8 cellular contexts compared by ENCODE assay signal in the genomic region with DNA sequence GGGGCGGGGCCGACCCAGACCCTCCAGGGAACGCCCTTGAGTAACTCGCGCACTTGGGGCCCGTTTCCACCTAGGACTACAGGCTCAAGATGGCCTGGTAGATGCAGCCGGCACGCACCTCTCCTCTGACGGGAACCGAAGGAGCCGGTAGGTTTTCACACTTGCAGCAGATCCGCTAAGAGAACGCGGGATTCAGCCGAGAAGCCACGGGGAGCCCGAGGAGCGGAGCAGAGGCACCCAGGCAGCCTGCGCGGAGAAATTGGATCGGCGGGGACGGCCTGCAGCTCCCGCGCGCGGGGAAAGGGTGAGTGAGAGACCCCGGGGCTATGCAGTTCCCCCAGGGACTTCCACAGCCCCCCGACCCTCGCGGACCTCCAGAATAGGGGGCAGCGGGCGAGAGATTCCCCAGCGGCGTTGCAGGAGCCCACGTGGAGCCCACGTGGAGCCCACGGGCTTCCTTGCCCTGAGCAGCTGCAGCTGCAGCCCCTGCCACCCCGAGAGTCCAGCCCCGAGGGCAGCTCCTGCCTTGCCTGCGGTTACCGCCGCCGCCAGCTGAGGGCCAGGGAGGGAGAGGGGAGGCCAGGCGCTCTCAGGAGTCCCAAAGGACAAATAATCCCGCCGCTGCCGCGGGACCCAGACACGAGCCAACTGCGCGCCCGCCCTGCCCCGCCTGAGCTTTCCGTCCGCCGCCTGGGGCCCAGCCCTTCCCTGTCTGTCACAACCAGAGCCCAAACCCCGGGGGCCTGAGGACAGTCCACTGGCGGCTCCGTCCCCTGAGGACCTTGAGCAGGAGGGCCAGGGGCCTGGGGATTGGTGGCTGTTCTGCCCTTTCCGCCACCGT. TPM values are rescaled to one million over a fixed set of nuclear protein-coding genes. Genes with fewer than 3 reads are reported as not detected.
DNase-seq lines count a peak whose midpoint lies in the region; ATAC-seq and TF ChIP-seq lines count a peak whose summit lies in the region.

No MANE protein-coding gene starts in this region.

- H3K4me3 Mint-ChIP-seq in activated CD4-positive, alpha-beta T cell treated with anti-CD3 and anti-CD28 coated beads, Interleukin-2, amount 10 ng/mL, durations not matched to agents 24 days and 14 days, result peak overlapping the region; percentile 93
- peak overlapping the region; percentile 71 for H3K4me3 Mint-ChIP-seq in natural killer cell

- H3K9me3 Mint-ChIP-seq in activated CD4-positive, alpha-beta T cell treated with anti-CD3 and anti-CD28 coated beads, Interleukin-2, amount 10 ng/mL, durations not matched to agents 24 days and 14 days, result peaks cover 23% of the 10 kb centered on the region
- H3K9me3 Mint-ChIP-seq in natural killer cell, result no peaks in the 10 kb centered on the region

- intact Hi-C loops in activated CD4-positive, alpha-beta T cell treated with anti-CD3 and anti-CD28 coated beads, Interleukin-2, amount 10 ng/mL, durations not matched to agents 24 days and 14 days (cut with micrococcal nuclease), result loop anchor here (10.0 kb wide), 1 partner anchor 134 kb away; no protein-coding TSS in a partner anchor
- intact Hi-C loops in natural killer cell (cut with micrococcal nuclease), result no loop called here

- 18% methylated on average over 62 of the region's 62 CpGs for WGBS in thymus

- H3K4me3 ChIP-seq in AG10803 (ENCODE audit: low read length) (peak overlapping the region; percentile 46), HFF-Myc (replicated peaks; ENCODE audit: low read depth, low read length) (peak overlapping the region; percentile 80), epithelial cell of esophagus (ENCODE audit: low read length) (peak overlapping the region; percentile 64), thymus (ENCODE audit: low read length) (peak overlapping the region; percentile 24)

- peak overlapping the region; percentile 92 for H3K27ac Mint-ChIP-seq in activated CD4-positive, alpha-beta T cell treated with anti-CD3 and anti-CD28 coated beads, Interleukin-2, amount 10 ng/mL, durations not matched to agents 24 days and 14 days
- no peak overlapping the region for H3K27ac Mint-ChIP-seq in natural killer cell

- ATAC-seq in natural killer cell, result peak in 1 of 3 donors; percentile 7
- no peak for ATAC-seq in GM18873 (IDR thresholded peaks at IDR 0.05; ENCODE audit: low FRiP score, unreplicated experiment)

- peaks cover 31% of the 10 kb centered on the region for H3K36me3 Mint-ChIP-seq in activated CD4-positive, alpha-beta T cell treated with anti-CD3 and anti-CD28 coated beads, Interleukin-2, amount 10 ng/mL, durations not matched to agents 24 days and 14 days (ENCODE audit: low read depth)
- peaks cover 7% of the 10 kb centered on the region for H3K36me3 Mint-ChIP-seq in natural killer cell

- no peaks in the 10 kb centered on the region for H3K4me1 ChIP-seq in thymus (ENCODE audit: control insufficient read depth, insufficient read depth, low read length)

- H3K36me3 ChIP-seq in thymus (ENCODE audit: control insufficient read depth, insufficient read depth), result no peaks in the 10 kb centered on the region

- DNase-seq in AG10803 (ENCODE audit: low read depth) (peak; percentile 15), HFF-Myc (ENCODE audit: extremely low read depth, low read depth) (peak; percentile 26), epithelial cell of esophagus (ENCODE audit: low read depth) (peak; percentile 80), natural killer cell (no peak), substantia nigra (lab: John Stamatoyannopoulos, UW) (no peak)
- DNase-seq in activated CD4-positive, alpha-beta T cell treated with anti-CD3 and anti-CD28 coated beads, Interleukin-2, amount 10 ng/mL, durations not matched to agents 24 days and 14 days, result peak; percentile 75

- peaks cover 24% of the 10 kb centered on the region for H3K27me3 Mint-ChIP-seq in activated CD4-positive, alpha-beta T cell treated with anti-CD3 and anti-CD28 coated beads, Interleukin-2, amount 10 ng/mL, durations not matched to agents 24 days and 14 days
- H3K27me3 Mint-ChIP-seq in natural killer cell (ENCODE audit: low read depth in 2 of 2), result peaks cover 36% of the 10 kb centered on the region in 2 donors

- H3K27me3 ChIP-seq in thymus (ENCODE audit: control insufficient read depth, insufficient read depth), result peaks cover 17% of the 10 kb centered on the region

- TF ChIP-seq CTCF in AG10803 (conservative IDR thresholded peaks at IDR 0.05; ENCODE audit: low read length), result no peak
- no peak for TF ChIP-seq CTCF in HFF-Myc (IDR thresholded peaks at IDR 0.05; ENCODE audit: low read depth, low read length, missing control alignments)
- TF ChIP-seq CTCF in epithelial cell of esophagus (IDR thresholded peaks at IDR 0.05; ENCODE audit: insufficient read depth, low read depth, low read length, missing control alignments), result no peak
- no peak for TF ChIP-seq CTCF in natural killer cell (IDR thresholded peaks at IDR 0.05)

- H3K4me1 Mint-ChIP-seq in activated CD4-positive, alpha-beta T cell treated with anti-CD3 and anti-CD28 coated beads, Interleukin-2, amount 10 ng/mL, durations not matched to agents 24 days and 14 days, result peaks cover 3% of the 10 kb centered on the region
- peaks cover 6 to 10% of the 10 kb centered on the region in 2 donors for H3K4me1 Mint-ChIP-seq in natural killer cell

- no peak overlapping the region for H3K27ac ChIP-seq in thymus (ENCODE audit: low read depth)
- no peak overlapping the region for H3K27ac ChIP-seq in substantia nigra (ENCODE audit: low read depth, low read length, poor library complexity, severe bottlenecking)

- peaks cover 8% of the 10 kb centered on the region for H3K9me3 ChIP-seq in thymus (ENCODE audit: control insufficient read depth)

RNA-seq across cellular contexts. Expression of a gene that starts 13.1 kb away (rescaled TPM):
- total RNA-seq in activated CD4-positive, alpha-beta T cell treated with anti-CD3 and anti-CD28 coated beads, Interleukin-2, amount 10 ng/mL, durations not matched to agents 24 days and 14 days, result 5.9 and 6.6 TPM in 2 replicates
- total RNA-seq in natural killer cell, result 1 to 10 TPM; 2.9 to 3.8 (median 3.7) TPM
- 19.7 TPM for polyA plus RNA-seq in thymus

RNA-seq across cellular contexts. Expression of a gene that starts 54.2 kb away (rescaled TPM):
- not detected in 2 replicates for total RNA-seq in activated CD4-positive, alpha-beta T cell treated with anti-CD3 and anti-CD28 coated beads, Interleukin-2, amount 10 ng/mL, durations not matched to agents 24 days and 14 days
- total RNA-seq in natural killer cell, result under 1 TPM in 1 of 3 donors, not detected in 2; 0.16 TPM
- 0.41 TPM for polyA plus RNA-seq in thymus

Comparison
In these comparisons a context has a peak if more than half of its experiments do, and no peak if none do; other contexts are left out.
1. DNase-seq: peak in AG10803 (single experiment), HFF-Myc (single experiment), activated CD4-positive, alpha-beta T cell treated with anti-CD3 and anti-CD28 coated beads, Interleukin-2, amount 10 ng/mL, durations not matched to agents 24 days and 14 days (single experiment) and epithelial cell of esophagus (single experiment); none in natural killer cell (single experiment) and substantia nigra (0 of 49).
2. H3K4me3 ChIP-seq: peak in every context shown above with its lines; median percentile 80 in HFF-Myc; 64 in epithelial cell of esophagus; 46 in AG10803; 24 in thymus.